In the genomic region with DNA sequence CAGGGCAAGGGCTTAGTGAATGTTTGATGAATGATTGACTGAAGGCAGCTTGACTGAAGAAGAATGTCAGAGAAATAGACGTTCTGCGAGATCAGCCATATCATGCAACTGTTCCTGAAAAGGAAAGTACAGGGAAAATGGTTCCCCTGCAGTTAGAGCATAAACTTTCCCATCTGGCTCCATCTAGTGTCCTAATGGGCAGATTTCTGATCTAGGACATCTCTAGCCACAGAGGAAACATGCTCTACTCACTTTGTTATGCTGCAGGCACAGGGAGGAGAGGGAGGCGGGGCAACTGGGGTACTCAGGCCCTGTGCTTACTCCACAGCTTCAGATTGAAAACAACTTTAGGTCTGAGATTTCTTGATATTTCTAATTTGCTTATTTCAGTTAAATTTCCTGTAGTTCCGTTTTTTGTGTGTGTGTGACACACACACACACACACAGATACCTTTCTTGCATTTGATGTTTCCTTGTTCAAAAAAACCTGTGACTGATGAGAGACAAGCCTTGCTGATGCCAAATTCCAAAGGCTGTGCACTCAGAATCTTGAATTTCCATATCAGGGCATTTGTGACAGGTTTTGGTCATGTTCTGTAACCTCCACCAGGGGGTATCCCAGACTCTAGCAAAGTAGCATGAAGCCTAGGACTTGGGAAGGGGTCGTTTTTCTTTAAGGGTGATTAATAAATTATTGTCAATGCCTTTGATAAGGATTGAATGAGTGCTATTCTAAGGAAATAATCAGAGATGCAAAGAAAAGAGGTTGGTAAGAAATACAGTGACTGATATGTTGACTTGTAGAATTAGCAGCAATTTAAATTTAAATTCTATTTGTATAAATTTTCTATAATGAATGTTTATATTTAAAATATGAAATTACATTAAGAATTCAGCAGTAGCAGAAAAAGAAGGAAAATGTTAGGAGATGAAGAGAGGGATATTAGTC, we compare ENCODE assay signal across 8 cellular contexts.
DNase-seq lines count a peak whose midpoint lies in the region; ATAC-seq and TF ChIP-seq lines count a peak whose summit lies in the region.

No MANE protein-coding gene starts in this region.

- H3K4me3 Mint-ChIP-seq in naive thymus-derived CD4-positive, alpha-beta T cell, result no peak overlapping the region

- H3K4me1 ChIP-seq in MM.1S (ENCODE audit: low read length) (peaks cover 9% of the 10 kb centered on the region; the same call in 1 of the 2 replicates), tibial nerve (no peaks in the 10 kb centered on the region)
- no peaks in the 10 kb centered on the region for H3K4me1 ChIP-seq in naive thymus-derived CD4-positive, alpha-beta T cell (ENCODE audit: control insufficient read depth in 2 of 2, insufficient read depth in 2 of 2, low read length in 2 of 2)

- TF ChIP-seq CTCF in MM.1S (IDR thresholded peaks at IDR 0.05; ENCODE audit: low read length) (peak; percentile 68), tibial nerve (IDR thresholded peaks at IDR 0.05) (peak in 3 of 5 experiments; percentile 9 to 19 (median 13))

- peak; percentile 5 for DNase-seq in ELR (ENCODE audit: low read depth)
- peak; percentile 45 for DNase-seq in MM.1S
- DNase-seq in SK-N-MC (ENCODE audit: low read depth, low spot score), result no peak
- DNase-seq in left ventricle myocardium superior, result peak; percentile 25
- DNase-seq in tibial nerve (ENCODE audit: low spot score in 2 of 2), result no peak
- no peak for DNase-seq in naive thymus-derived CD4-positive, alpha-beta T cell
- no peak for DNase-seq in NCI-H226

- H3K36me3 ChIP-seq in MM.1S (replicated peaks; ENCODE audit: insufficient read depth, low read length), result no peaks in the 10 kb centered on the region
- no peaks in the 10 kb centered on the region for H3K36me3 ChIP-seq in SK-N-MC (ENCODE audit: insufficient read depth, low read length)
- no peaks in the 10 kb centered on the region for H3K36me3 ChIP-seq in tibial nerve
- no peaks in the 10 kb centered on the region for H3K36me3 ChIP-seq in naive thymus-derived CD4-positive, alpha-beta T cell (ENCODE audit: control insufficient read depth in 2 of 3, insufficient read depth in 3 of 3, low read length in 3 of 3)

- TF ChIP-seq POLR2A in tibial nerve (IDR thresholded peaks at IDR 0.05), result no peak

- no peaks in the 10 kb centered on the region for H3K79me2 ChIP-seq in MM.1S (ENCODE audit: low read length)

- no peak overlapping the region for H3K27ac Mint-ChIP-seq in naive thymus-derived CD4-positive, alpha-beta T cell

- no peaks in the 10 kb centered on the region for H3K36me3 Mint-ChIP-seq in naive thymus-derived CD4-positive, alpha-beta T cell

- no peaks in the 10 kb centered on the region for H3K9me2 ChIP-seq in MM.1S (replicated peaks; ENCODE audit: insufficient read depth, low read length)

- CTCF ChIA-PET in naive thymus-derived CD4-positive, alpha-beta T cell (lab: Charles Lee), result no interaction called here

- no peaks in the 10 kb centered on the region for H4K20me1 ChIP-seq in MM.1S (ENCODE audit: insufficient read depth, low read length)

- no peaks in the 10 kb centered on the region for H3K27me3 ChIP-seq in MM.1S (replicated peaks; ENCODE audit: insufficient read depth, low read length)
- no peaks in the 10 kb centered on the region for H3K27me3 ChIP-seq in tibial nerve
- no peaks in the 10 kb centered on the region for H3K27me3 ChIP-seq in naive thymus-derived CD4-positive, alpha-beta T cell (ENCODE audit: control insufficient read depth in 2 of 2, insufficient read depth in 2 of 2, low read length in 2 of 2)

- H3K4me2 ChIP-seq in MM.1S (ENCODE audit: low read depth, low read length), result no peak overlapping the region

- intact Hi-C loops in left ventricle myocardium superior (cut with micrococcal nuclease), result no loop called here
- intact Hi-C loops in naive thymus-derived CD4-positive, alpha-beta T cell (cut with micrococcal nuclease), result no loop called here

- H3K4me3 ChIP-seq in MM.1S (ENCODE audit: low read length) (no peak overlapping the region), SK-N-MC (no peak overlapping the region), tibial nerve (no peak overlapping the region)
- no peak overlapping the region for H3K4me3 ChIP-seq in naive thymus-derived CD4-positive, alpha-beta T cell (ENCODE audit: low read length)

- H3K9ac ChIP-seq in MM.1S (ENCODE audit: low read length), result no peak overlapping the region
- H3K9ac ChIP-seq in SK-N-MC (ENCODE audit: insufficient read length), result peak overlapping the region; percentile 54

- H3K27ac ChIP-seq in MM.1S (ENCODE audit: low read length) (no peak overlapping the region; the same call in 1 of the 2 replicates), SK-N-MC (peak overlapping the region; percentile 82; the same call in 1 of the 2 replicates), tibial nerve (no peak overlapping the region)
- H3K27ac ChIP-seq in naive thymus-derived CD4-positive, alpha-beta T cell (ENCODE audit: low read depth, low read length), result no peak overlapping the region

- H2AFZ ChIP-seq in MM.1S (ENCODE audit: low read length), result peak overlapping the region; percentile 39

- 29 to 37% methylated on average over 5 of the region's 5 CpGs for WGBS in tibial nerve, 2 donors

- peaks cover 0 to 9% (median 0%) of the 10 kb centered on the region in 5 donors for H3K27me3 Mint-ChIP-seq in naive thymus-derived CD4-positive, alpha-beta T cell

- no peaks in the 10 kb centered on the region for H3K4me1 Mint-ChIP-seq in naive thymus-derived CD4-positive, alpha-beta T cell

- H3K9me3 ChIP-seq in MM.1S (replicated peaks; ENCODE audit: insufficient read depth, low read length), result no peaks in the 10 kb centered on the region
- no peaks in the 10 kb centered on the region for H3K9me3 ChIP-seq in SK-N-MC (ENCODE audit: low read depth, low read length)
- no peaks in the 10 kb centered on the region for H3K9me3 ChIP-seq in tibial nerve
- H3K9me3 ChIP-seq in naive thymus-derived CD4-positive, alpha-beta T cell (ENCODE audit: control insufficient read depth in 2 of 3, low read length in 3 of 3), result no peaks in the 10 kb centered on the region

- POLR2A ChIA-PET in naive thymus-derived CD4-positive, alpha-beta T cell (lab: Charles Lee), result no interaction called here

- no peaks in the 10 kb centered on the region for H3F3A ChIP-seq in MM.1S (ENCODE audit: insufficient read depth, low read length)

- no peaks in the 10 kb centered on the region for H3K9me3 Mint-ChIP-seq in naive thymus-derived CD4-positive, alpha-beta T cell

- peak; percentile 13 for ATAC-seq in left ventricle myocardium superior
- no peak for ATAC-seq in naive thymus-derived CD4-positive, alpha-beta T cell
- ATAC-seq in HG03442 (IDR thresholded peaks at IDR 0.05; ENCODE audit: unreplicated experiment), result no peak

- TF ChIP-seq EP300 in tibial nerve (IDR thresholded peaks at IDR 0.05), result no peak

Comparison
In these comparisons a context has a peak if more than half of its experiments do, and no peak if none do; other contexts are left out.
1. DNase-seq: peak in ELR (single experiment), MM.1S (single experiment) and left ventricle myocardium superior (single experiment); none in SK-N-MC (single experiment), tibial nerve (0 of 2), naive thymus-derived CD4-positive, alpha-beta T cell (0 of 9) and NCI-H226 (single experiment).